8 cellular contexts compared by ENCODE assay signal in the genomic region with DNA sequence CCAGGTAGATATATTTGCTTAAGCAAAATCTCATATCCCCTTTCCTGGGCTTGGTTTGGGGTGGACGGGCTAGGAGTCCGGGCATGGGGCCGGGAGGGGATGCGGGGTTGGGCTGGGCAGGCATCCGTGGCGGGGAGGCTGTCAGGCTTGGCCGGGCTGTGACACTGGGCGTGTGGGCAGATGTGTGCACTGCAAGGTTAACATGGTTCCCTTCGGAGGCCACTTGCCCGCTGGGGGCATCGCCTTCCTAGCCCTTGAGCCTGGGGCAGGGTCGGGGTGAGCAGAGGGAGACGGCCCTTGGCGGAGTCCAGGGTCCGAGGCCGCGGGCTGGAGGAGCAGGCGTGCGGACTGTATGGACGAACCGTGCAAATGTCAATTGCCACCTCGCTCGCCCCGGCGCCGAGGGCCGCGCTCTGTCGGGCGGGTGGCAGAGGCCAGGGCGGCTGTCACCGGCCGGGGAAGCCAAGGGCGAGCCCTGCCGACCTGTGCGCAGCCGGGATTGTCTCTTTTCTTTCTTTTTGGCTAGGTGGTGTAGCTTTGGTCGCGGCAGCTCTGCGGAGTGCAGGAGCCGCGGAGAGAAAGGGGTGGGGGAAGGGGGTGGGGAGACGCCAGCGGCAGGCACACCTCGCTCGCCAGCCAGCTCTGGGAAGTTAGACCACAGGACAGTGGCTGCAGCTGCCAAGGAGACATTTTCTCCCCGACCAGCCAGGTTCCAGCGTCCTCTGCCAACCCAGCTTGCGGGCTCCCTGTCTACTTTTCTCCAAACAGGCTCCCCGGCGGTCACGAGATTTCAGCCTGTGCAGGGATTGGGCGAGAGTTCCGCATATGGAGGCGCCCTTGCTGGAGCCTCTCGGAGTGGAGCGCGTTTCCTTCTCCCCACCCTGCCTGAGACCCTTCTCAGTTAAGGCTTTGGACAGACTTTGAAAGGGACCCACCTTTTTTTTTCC. TPM values are rescaled to one million over a fixed set of nuclear protein-coding genes. Genes with fewer than 3 reads are reported as not detected.
DNase-seq lines count a peak whose midpoint lies in the region; ATAC-seq and TF ChIP-seq lines count a peak whose summit lies in the region.

No MANE protein-coding gene starts in this region.

- peak; percentile 49 for TF ChIP-seq POLR2A in transverse colon (IDR thresholded peaks at IDR 0.05)

- TF ChIP-seq CTCF in transverse colon (IDR thresholded peaks at IDR 0.05): peak in 1 of 5 experiments; percentile 29

- no peaks in the 10 kb centered on the region for H3K27me3 ChIP-seq in transverse colon

- H3K27ac ChIP-seq in transverse colon: peak overlapping the region; percentile 98 to 100 (median 100)

- DNase-seq in HEK293T (ENCODE audit: extremely low spot score) (peak; percentile 71), NAMALWA (ENCODE audit: low spot score) (peak; percentile 85), SW 1271 (lab: John Stamatoyannopoulos, UW) (peak; percentile 23 to 47), cardiac septum (ENCODE audit: low spot score) (peak; percentile 96), pons (ENCODE audit: low spot score) (peak; percentile 88), transverse colon (peak; percentile 85)
- peak; percentile 76 for DNase-seq in activated naive CD8-positive, alpha-beta T cell treated with anti-CD3 and anti-CD28 coated beads, Interleukin-2, amount 50 U/mL, for 24 hours

- intact Hi-C loops in cardiac septum (cut with DNase I): loop anchor here (2.0 kb wide), 1 partner anchor 122 kb away; no protein-coding TSS in a partner anchor
- intact Hi-C loops in transverse colon (cut with DNase I; ENCODE audit: low total_unique reads): no loop called here

- H3K36me3 ChIP-seq in transverse colon: peaks cover 0 to 9% (median 0%) of the 10 kb centered on the region in 4 donors

- H3K4me3 Mint-ChIP-seq in activated naive CD8-positive, alpha-beta T cell treated with anti-CD3 and anti-CD28 coated beads, Interleukin-2, amount 50 U/mL, for 24 hours: peak overlapping the region; percentile 91

- H3K27ac Mint-ChIP-seq in activated naive CD8-positive, alpha-beta T cell treated with anti-CD3 and anti-CD28 coated beads, Interleukin-2, amount 50 U/mL, for 24 hours: peak overlapping the region; percentile 86

- H3K4me1 ChIP-seq in transverse colon: peaks cover 5 to 22% (median 19%) of the 10 kb centered on the region in 4 donors

- H3K9me3 Mint-ChIP-seq in activated naive CD8-positive, alpha-beta T cell treated with anti-CD3 and anti-CD28 coated beads, Interleukin-2, amount 50 U/mL, for 24 hours: no peaks in the 10 kb centered on the region

- H3K4me3 ChIP-seq in GM08714 (ENCODE audit: low read length): peak overlapping the region; percentile 98
- H3K4me3 ChIP-seq in transverse colon: peak overlapping the region; percentile 52 to 98 (median 88)

- in situ Hi-C loops in transverse colon (cut with MboI; ENCODE audit: low pct_ligation_motif_present in 1 of 4, low pct_unique_long_range_greater_than_20kb in 1 of 4, low sequenced_read_pairs in 3 of 4): no loop called here

- no peaks in the 10 kb centered on the region for H3K9me3 ChIP-seq in transverse colon

- 0% methylated on average over 2 to 56 of the region's 58 CpGs for WGBS in transverse colon (ENCODE audit: low coverage in 1 of 2), 2 donors

- ATAC-seq in activated naive CD8-positive, alpha-beta T cell treated with anti-CD3 and anti-CD28 coated beads, Interleukin-2, amount 50 U/mL, for 24 hours: peak; percentile 41

- no peak for TF ChIP-seq EP300 in transverse colon (IDR thresholded peaks at IDR 0.05; ENCODE audit: low read depth)

- peaks cover 17% of the 10 kb centered on the region for H3K36me3 Mint-ChIP-seq in activated naive CD8-positive, alpha-beta T cell treated with anti-CD3 and anti-CD28 coated beads, Interleukin-2, amount 50 U/mL, for 24 hours (ENCODE audit: low read depth)

- peaks cover 25% of the 10 kb centered on the region for H3K4me1 Mint-ChIP-seq in activated naive CD8-positive, alpha-beta T cell treated with anti-CD3 and anti-CD28 coated beads, Interleukin-2, amount 50 U/mL, for 24 hours

- POLR2A ChIA-PET in HEK293T (lab: Yijun Ruan, JAX): interaction anchor here (1.3 kb wide), 1 partner anchor 18 kb away, joined by 3 read pairs; no protein-coding TSS in a partner anchor

- H3K27me3 Mint-ChIP-seq in activated naive CD8-positive, alpha-beta T cell treated with anti-CD3 and anti-CD28 coated beads, Interleukin-2, amount 50 U/mL, for 24 hours: no peaks in the 10 kb centered on the region

- CTCF ChIA-PET in HEK293T (lab: Yijun Ruan, JAX): no interaction called here

TF ChIP-seq in HEK293T, 16 proteins besides CTCF, POLR2A, EP300 and RAD21:
- 0 out of 2 replicates have a peak, but pooled peaks have one; percentile 20 for TF ChIP-seq L3MBTL2 (conservative IDR thresholded peaks at IDR 0.05)
- TF ChIP-seq, protein P1, sequence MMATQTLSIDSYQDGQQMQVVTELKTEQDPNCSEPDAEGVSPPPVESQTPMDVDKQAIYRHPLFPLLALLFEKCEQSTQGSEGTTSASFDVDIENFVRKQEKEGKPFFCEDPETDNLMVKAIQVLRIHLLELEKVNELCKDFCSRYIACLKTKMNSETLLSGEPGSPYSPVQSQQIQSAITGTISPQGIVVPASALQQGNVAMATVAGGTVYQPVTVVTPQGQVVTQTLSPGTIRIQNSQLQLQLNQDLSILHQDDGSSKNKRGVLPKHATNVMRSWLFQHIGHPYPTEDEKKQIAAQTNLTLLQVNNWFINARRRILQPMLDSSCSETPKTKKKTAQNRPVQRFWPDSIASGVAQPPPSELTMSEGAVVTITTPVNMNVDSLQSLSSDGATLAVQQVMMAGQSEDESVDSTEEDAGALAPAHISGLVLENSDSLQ (IDR thresholded peaks at IDR 0.05): no peak

RNA-seq across cellular contexts. Expression of gene RCOR3, which starts 1.3 kb away (rescaled TPM):
- total RNA-seq in cardiac septum (58.2 TPM), transverse colon (10 to 100 TPM; 52.2 to 77.6 (median 72.1) TPM)

Comparison
In these comparisons a context has a peak if more than half of its experiments do, and no peak if none do; other contexts are left out.
1. Peak in every context shown above with its lines: DNase-seq, ATAC-seq, H3K4me3 ChIP-seq and H3K27ac ChIP-seq.
2. DNase-seq: peak in every context shown above with its lines; median percentile 96 in cardiac septum; 88 in pons; 85 in NAMALWA; 85 in transverse colon; 76 in activated naive CD8-positive, alpha-beta T cell treated with anti-CD3 and anti-CD28 coated beads, Interleukin-2, amount 50 U/mL, for 24 hours; 71 in HEK293T; 35 in SW 1271.